In genomic region chr12:92992041-92992440, GRCh38 we compare ENCODE assay signal across 20 cellular contexts.
A peak's percentile ranks its signal among the peaks of the same experiment; 100 is the strongest.
DNase-seq lines count a peak whose midpoint lies in the region; ATAC-seq lines count a peak whose summit lies in the region.
"Had no signal": no experiment of that assay in that cellular context is flagged by ENCODE, and none has a peak within 500 bp of the region (broad histone marks: within the 10 kb centered on the region; RNA-seq: fewer than 3 reads in every experiment).

No MANE protein-coding gene starts in this region.

- H3K27me3 ChIP-seq in GM23248 (replicated peaks; ENCODE audit: insufficient read depth) = no peaks in the 10 kb centered on the region
- no peaks in the 10 kb centered on the region for H3K27me3 ChIP-seq in adipocyte (replicated peaks; ENCODE audit: control insufficient read depth, insufficient read depth, low read length)

- DNase-seq in AG20443 (ENCODE audit: low spot score) (peak; percentile 22), GM23248 (peak; percentile 58), adipocyte (ENCODE audit: low read depth) (peak; percentile 32), fibroblast of peridontal ligament (ENCODE audit: extremely low read depth) (peak; percentile 48), NCI-H2029 treated with DMSO at 0.1 percent for 48 hours (lab: John Stamatoyannopoulos, UW) (no peak), CD1c-positive myeloid dendritic cell (ENCODE audit: extremely low spot score) (no peak)
- DNase-seq: Caco-2; CD4-positive, alpha-beta T cell; DMS153; H7; NCI-H1105; NCI-H1694 treated with DMSO at 0.1 percent for 48 hours; NCI-H2107; NCI-H2227 treated with DMSO at 0.1 percent for 48 hours; NCI-H510A treated with DMSO at 0.1 percent for 48 hours; PC-9; SIG-M5 had no signal

- no peaks in the 10 kb centered on the region for H3K9me2 ChIP-seq in GM23248 (ENCODE audit: insufficient read depth)

- H3K4me1 ChIP-seq in GM23248 (ENCODE audit: insufficient read depth) (peaks cover 7% of the 10 kb centered on the region), adipocyte (ENCODE audit: control insufficient read depth, insufficient read depth, low read length) (peaks cover 9% of the 10 kb centered on the region)

- H3K4me3 ChIP-seq in GM23248 (no peak overlapping the region), adipocyte (ENCODE audit: low read length) (no peak overlapping the region)
- H3K4me3 ChIP-seq: PC-9 had no signal

- no peaks in the 10 kb centered on the region for H3K79me2 ChIP-seq in GM23248 (ENCODE audit: insufficient read depth)

- ATAC-seq in GM18873 (IDR thresholded peaks at IDR 0.05; ENCODE audit: low FRiP score, unreplicated experiment) = no peak
- ATAC-seq in HG03139 (IDR thresholded peaks at IDR 0.05; ENCODE audit: unreplicated experiment) = no peak

- H3F3A ChIP-seq in GM23248 (ENCODE audit: insufficient read depth) = peaks cover under 1% of the 10 kb centered on the region; the same call in 1 of the 2 replicates

- H3K9ac ChIP-seq in GM23248 (no peak overlapping the region), adipocyte (ENCODE audit: low read length) (no peak overlapping the region)

- in situ Hi-C loops in GM23248 (cut with MboI) = loop anchor here (25.0 kb wide), 1 partner anchor 1120 kb away; no protein-coding TSS in a partner anchor

- no peak overlapping the region for H2AFZ ChIP-seq in GM23248
- H2AFZ ChIP-seq: PC-9 had no signal

- no peak overlapping the region for H3K27ac ChIP-seq in GM23248
- H3K27ac ChIP-seq: PC-9, RWPE1 had no signal

- H3K9me3 ChIP-seq in GM23248 (ENCODE audit: low read depth) = no peaks in the 10 kb centered on the region
- no peaks in the 10 kb centered on the region for H3K9me3 ChIP-seq in adipocyte (ENCODE audit: control insufficient read depth, low read length)

- H3K4me2 ChIP-seq in GM23248 (ENCODE audit: unreplicated experiment) = no peak overlapping the region
- H3K4me2 ChIP-seq: PC-9 had no signal

- H3K36me3 ChIP-seq in GM23248 (ENCODE audit: low read depth) (no peaks in the 10 kb centered on the region), adipocyte (ENCODE audit: control insufficient read depth, insufficient read depth, low read length, severe bottlenecking) (no peaks in the 10 kb centered on the region)

- no peaks in the 10 kb centered on the region for H4K20me1 ChIP-seq in GM23248 (ENCODE audit: insufficient read depth)

Comparison
In these comparisons a context has a peak if more than half of its experiments do, and no peak if none do; other contexts are left out.
1. DNase-seq: peak in AG20443 (single experiment), GM23248 (single experiment), adipocyte (single experiment) and fibroblast of peridontal ligament (single experiment); none in NCI-H2029 treated with DMSO at 0.1 percent for 48 hours (single experiment) and CD1c-positive myeloid dendritic cell (single experiment).